In genomic region chr7:111096997-111097396, GRCh38 we compare ENCODE assay signal across 20 cellular contexts. TPM values are rescaled to one million over a fixed set of nuclear protein-coding genes. Genes with fewer than 3 reads are reported as not detected.
DNase-seq lines count a peak whose midpoint lies in the region; ATAC-seq and TF ChIP-seq lines count a peak whose summit lies in the region.
"Had no signal": no experiment of that assay in that cellular context is flagged by ENCODE, and none has a peak within 500 bp of the region (broad histone marks: within the 10 kb centered on the region; RNA-seq: fewer than 3 reads in every experiment).

No MANE protein-coding gene starts in this region.

- intact Hi-C loops in heart right ventricle (cut with DNase I), result loop anchor here in 8 of 10 donors (5.0 to 10.0 kb wide), 9 partner anchors 62 to 1252 kb away; partner anchors contain the start of gene IMMP2L (in 1 of the 8)

- no peak overlapping the region for H3K4me3 Mint-ChIP-seq in CD4-positive, CD25-positive, alpha-beta regulatory T cell
- H3K4me3 Mint-ChIP-seq in T-helper 17 cell (no peak overlapping the region), type B pancreatic cell (no peak overlapping the region)
- H3K4me3 Mint-ChIP-seq: central memory CD8-positive, alpha-beta T cell; nephron had no signal

- no peak overlapping the region for H3K27ac Mint-ChIP-seq in CD4-positive, CD25-positive, alpha-beta regulatory T cell
- peak overlapping the region; percentile 8 for H3K27ac Mint-ChIP-seq in T-helper 17 cell
- no peak overlapping the region for H3K27ac Mint-ChIP-seq in type B pancreatic cell
- H3K27ac Mint-ChIP-seq: nephron had no signal

- no peak for ATAC-seq in CD4-positive, CD25-positive, alpha-beta regulatory T cell (ENCODE audit: low read depth in 2 of 2)
- ATAC-seq in T-helper 17 cell, result no peak
- no peak for ATAC-seq in heart right ventricle
- ATAC-seq: K562 had no signal

- H3K27ac ChIP-seq in CD4-positive, CD25-positive, alpha-beta regulatory T cell (ENCODE audit: insufficient read depth, low read length, poor library complexity, severe bottlenecking), result no peak overlapping the region
- no peak overlapping the region for H3K27ac ChIP-seq in heart right ventricle
- H3K27ac ChIP-seq: SJSA1 had no signal

- H3K4me3 ChIP-seq in CD4-positive, CD25-positive, alpha-beta regulatory T cell (ENCODE audit: low read depth, low read length), result peak overlapping the region; percentile 7
- peak overlapping the region; percentile 3 for H3K4me3 ChIP-seq in iPS-15b (ENCODE audit: low read depth, low read length)
- no peak overlapping the region for H3K4me3 ChIP-seq in heart right ventricle
- H3K4me3 ChIP-seq: K562, SJSA1 had no signal

- TF ChIP-seq CTCF in type B pancreatic cell (conservative IDR thresholded peaks at IDR 0.05) (no peak), heart right ventricle (IDR thresholded peaks at IDR 0.05) (no peak)

- H3K36me3 Mint-ChIP-seq in CD4-positive, CD25-positive, alpha-beta regulatory T cell, result no peaks in the 10 kb centered on the region
- H3K36me3 Mint-ChIP-seq in T-helper 17 cell (ENCODE audit: low read depth) (no peaks in the 10 kb centered on the region), type B pancreatic cell (peaks cover 3% of the 10 kb centered on the region)

- H3K9me3 ChIP-seq in CD4-positive, CD25-positive, alpha-beta regulatory T cell (ENCODE audit: control insufficient read depth in 2 of 2, low read length in 2 of 2), result no peaks in the 10 kb centered on the region
- H3K9me3 ChIP-seq in T-helper 17 cell (ENCODE audit: control insufficient read depth, low read length, poor library complexity, severe bottlenecking) (no peaks in the 10 kb centered on the region), iPS-15b (ENCODE audit: control insufficient read depth, insufficient read depth, low read length) (no peaks in the 10 kb centered on the region), heart right ventricle (no peaks in the 10 kb centered on the region)
- H3K9me3 ChIP-seq: SJSA1 had no signal

- H3K27me3 Mint-ChIP-seq in CD4-positive, CD25-positive, alpha-beta regulatory T cell, result peaks cover 8% of the 10 kb centered on the region
- H3K27me3 Mint-ChIP-seq in T-helper 17 cell, result no peaks in the 10 kb centered on the region
- H3K27me3 Mint-ChIP-seq in type B pancreatic cell, result no peaks in the 10 kb centered on the region
- H3K27me3 Mint-ChIP-seq: central memory CD8-positive, alpha-beta T cell had no signal

- no peaks in the 10 kb centered on the region for H3K4me1 ChIP-seq in CD4-positive, CD25-positive, alpha-beta regulatory T cell (ENCODE audit: control insufficient read depth, insufficient read depth, low read length, poor library complexity, severe bottlenecking)
- H3K4me1 ChIP-seq in iPS-15b (ENCODE audit: control insufficient read depth, insufficient read depth, low read length) (peaks cover 32% of the 10 kb centered on the region), heart right ventricle (peaks cover 0 to 16% (median 7%) of the 10 kb centered on the region in 9 donors)

- H3K27me3 ChIP-seq in CD4-positive, CD25-positive, alpha-beta regulatory T cell (ENCODE audit: control insufficient read depth, insufficient read depth, low read length), result no peaks in the 10 kb centered on the region
- H3K27me3 ChIP-seq in iPS-15b (ENCODE audit: control insufficient read depth, insufficient read depth, low read length) (no peaks in the 10 kb centered on the region), heart right ventricle (no peaks in the 10 kb centered on the region)
- H3K27me3 ChIP-seq: SJSA1 had no signal

- H3K9me3 Mint-ChIP-seq in CD4-positive, CD25-positive, alpha-beta regulatory T cell, result no peaks in the 10 kb centered on the region
- H3K9me3 Mint-ChIP-seq in type B pancreatic cell, result no peaks in the 10 kb centered on the region
- H3K9me3 Mint-ChIP-seq: central memory CD8-positive, alpha-beta T cell; nephron had no signal

- WGBS in heart right ventricle, 2 donors, result 81 to 87% methylated on average over 3 of the region's 3 CpGs

- no peaks in the 10 kb centered on the region for H3K36me3 ChIP-seq in CD4-positive, CD25-positive, alpha-beta regulatory T cell (ENCODE audit: control insufficient read depth, insufficient read depth, low read length)
- no peaks in the 10 kb centered on the region for H3K36me3 ChIP-seq in iPS-15b (ENCODE audit: control insufficient read depth, insufficient read depth, low read length)
- no peaks in the 10 kb centered on the region for H3K36me3 ChIP-seq in heart right ventricle
- H3K36me3 ChIP-seq: SJSA1 had no signal

- no peak for DNase-seq in CD4-positive, CD25-positive, alpha-beta regulatory T cell
- DNase-seq in ELF-1 (ENCODE audit: low read depth, low spot score), result peak; percentile 78
- DNase-seq in T-helper 17 cell, result no peak
- DNase-seq in type B pancreatic cell (ENCODE audit: extremely low spot score, unreplicated experiment), result no peak
- DNase-seq in heart right ventricle, result no peak
- DNase-seq in activated CD4-positive, CD25-positive, alpha-beta regulatory T cell (lab: John Stamatoyannopoulos, UW), result no peak
- DNase-seq: anterior cingulate cortex; Calu3; effector CD8-positive, alpha-beta T cell; HCEC 1CT; kidney; NCI-H1048; NCI-H2081 treated with DMSO at 0.1 percent for 48 hours; NCI-H524 treated with DMSO at 0.1 percent for 48 hours; stimulated activated CD4-positive, alpha-beta T cell treated with anti-CD3 and anti-CD28 coated beads, Interleukin-4, amount 100 ng/mL, for 4 hours had no signal

- no peak overlapping the region for H3K9ac ChIP-seq in iPS-15b (ENCODE audit: low read depth, low read length)

- H3K4me1 Mint-ChIP-seq in CD4-positive, CD25-positive, alpha-beta regulatory T cell, result peaks cover 4 to 35% (median 7%) of the 10 kb centered on the region in 4 donors
- H3K4me1 Mint-ChIP-seq in T-helper 17 cell (peaks cover 9% of the 10 kb centered on the region), type B pancreatic cell (ENCODE audit: unreplicated experiment) (peaks cover 32% of the 10 kb centered on the region)

RNA-seq across cellular contexts. Expression of gene LRRN3, which starts 6.1 kb away (rescaled TPM):
- 1.7 TPM for total RNA-seq in CD4-positive, CD25-positive, alpha-beta regulatory T cell
- 1 to 10 TPM; 1.3 to 2.3 (median 1.9) TPM for polyA plus RNA-seq in CD4-positive, CD25-positive, alpha-beta regulatory T cell
- 10 to 100 TPM in 1 of 2 donors, 1 to 10 TPM in 1; 1.9 to 16.0 TPM for total RNA-seq in T-helper 17 cell
- total RNA-seq in type B pancreatic cell (ENCODE audit: low replicate concordance), result 4.9 and 12.9 TPM in 2 replicates
- total RNA-seq in heart right ventricle, result 10 to 100 TPM in 1 of 10 donors, 1 to 10 TPM in 5, under 1 TPM in 4; 0.30 to 16.4 (median 1.8) TPM
- polyA plus RNA-seq in heart right ventricle, result 1 to 10 TPM; 1.2 to 5.3 TPM
- total RNA-seq: Calu3, SJSA1 had no signal

Comparison
In these comparisons a context has a peak if more than half of its experiments do, and no peak if none do; other contexts are left out.
1. H3K4me3 ChIP-seq: peak in CD4-positive, CD25-positive, alpha-beta regulatory T cell (single experiment) and iPS-15b (single experiment); none in heart right ventricle (0 of 10).